In the genomic region with DNA sequence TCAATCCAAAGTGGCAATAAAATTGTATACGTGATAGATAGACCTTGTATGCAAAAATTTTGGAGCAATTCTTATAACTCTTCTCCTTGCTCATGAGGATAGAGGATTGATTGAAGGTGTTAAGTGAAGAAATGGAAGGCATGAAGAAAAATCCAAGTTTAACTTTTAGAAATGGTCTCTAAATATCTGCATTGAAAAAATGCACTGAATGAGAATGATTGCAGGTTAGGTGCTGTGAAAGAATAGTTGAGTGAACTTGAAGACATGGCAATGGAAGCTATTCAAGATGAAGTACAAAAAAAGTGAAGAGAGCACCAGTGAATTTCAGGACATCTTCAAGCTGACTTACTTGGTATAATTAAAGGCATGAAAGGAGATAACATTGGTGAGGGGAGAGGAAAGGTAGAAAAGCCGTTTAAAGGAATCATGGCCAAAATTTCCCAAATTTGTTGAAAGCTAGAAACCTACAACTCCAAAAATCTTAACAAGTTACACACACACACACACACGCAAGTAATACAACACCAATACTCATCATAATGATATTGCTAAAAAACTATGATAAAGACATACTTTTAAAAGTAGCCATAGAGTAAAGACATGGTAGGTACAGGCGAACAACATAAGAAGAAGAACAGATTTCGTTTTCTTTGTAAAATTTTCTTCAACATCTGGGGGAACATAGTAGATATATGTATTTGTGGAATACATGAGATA, we compare ENCODE assay signal across 7 cellular contexts.
"Had no signal": no experiment of that assay in that cellular context is flagged by ENCODE, and none has a peak within 500 bp of the region (broad histone marks: within the 10 kb centered on the region; RNA-seq: fewer than 3 reads in every experiment).

No MANE protein-coding gene starts in this region.

- FAIRE-seq: HepG2, HTR-8/SVneo had no signal

- H3K27ac Mint-ChIP-seq: IgD-negative memory B cell had no signal

- H3K4me3 Mint-ChIP-seq: IgD-negative memory B cell had no signal

- H3K9me3 Mint-ChIP-seq: IgD-negative memory B cell had no signal

- H3K27ac ChIP-seq: HL-60 had no signal

- DNase-seq: IMR-90, KBM-7, KG1 had no signal

- ATAC-seq: HepG2 had no signal
